In the genomic region with DNA sequence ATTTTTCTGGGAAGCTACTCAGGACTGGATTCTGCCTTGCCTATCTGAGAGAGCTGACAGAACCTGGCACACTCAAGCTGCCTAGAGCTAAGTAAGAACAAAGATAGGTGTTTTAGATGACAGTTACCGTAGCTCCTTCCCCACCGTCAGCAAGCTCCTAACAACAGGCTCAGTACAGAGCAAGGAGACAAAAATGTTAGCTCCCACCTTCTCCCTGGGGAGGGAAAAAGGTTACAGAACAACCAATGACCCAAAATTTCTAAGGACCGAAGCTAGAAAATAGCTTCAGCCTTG, we compare ENCODE assay signal across 16 cellular contexts.
DNase-seq lines count a peak whose midpoint lies in the region; ATAC-seq and TF ChIP-seq lines count a peak whose summit lies in the region.
"Had no signal": no experiment of that assay in that cellular context is flagged by ENCODE, and none has a peak within 500 bp of the region (broad histone marks: within the 10 kb centered on the region; RNA-seq: fewer than 3 reads in every experiment).

No MANE protein-coding gene starts in this region.

- no peak overlapping the region for H3K4me3 ChIP-seq in GM23338
- H3K4me3 ChIP-seq in Karpas-422 (ENCODE audit: low read length): no peak overlapping the region
- H3K4me3 ChIP-seq in endodermal cell (ENCODE audit: low read length): peak overlapping the region; percentile 61
- no peak overlapping the region for H3K4me3 ChIP-seq in neural progenitor cell
- H3K4me3 ChIP-seq in sigmoid colon: no peak overlapping the region
- H3K4me3 ChIP-seq: BLaER1 had no signal

- no peak for TF ChIP-seq EP300 in sigmoid colon (IDR thresholded peaks at IDR 0.05)

- H3K36me3 Mint-ChIP-seq in GM23338 (ENCODE audit: low read depth) (no peaks in the 10 kb centered on the region), endodermal cell (ENCODE audit: low read depth) (peaks cover 12% of the 10 kb centered on the region), neural progenitor cell (no peaks in the 10 kb centered on the region)
- H3K36me3 Mint-ChIP-seq: CD14-positive monocyte; CD4-positive, alpha-beta memory T cell had no signal

- DNase-seq in GM23338 (ENCODE audit: low spot score): no peak
- no peak for DNase-seq in Karpas-422
- DNase-seq in endodermal cell: peak; percentile 51
- DNase-seq in neural progenitor cell (ENCODE audit: low spot score): no peak
- no peak for DNase-seq in sigmoid colon
- no peak for DNase-seq in superior temporal gyrus (ENCODE audit: extremely low spot score)
- DNase-seq: 8988T, DMS153, DMS79, GF-D8, HFFc6 had no signal

- WGBS in endodermal cell (ENCODE audit: insufficient coverage in 1 of 2, insufficient read length in 1 of 2), 2 experiments: 87% methylated on average over 3 of the region's 3 CpGs; no CpG with 5 or more reads in 1 of the 2 experiments
- 91 to 92% methylated on average over 3 of the region's 3 CpGs for WGBS in sigmoid colon, 2 donors

- H3F3A ChIP-seq in GM23338 (replicated peaks; ENCODE audit: low read depth): no peaks in the 10 kb centered on the region
- H3F3A ChIP-seq in neural progenitor cell (ENCODE audit: low read depth): no peaks in the 10 kb centered on the region

- H3K4me1 ChIP-seq in GM23338 (ENCODE audit: insufficient read depth): no peaks in the 10 kb centered on the region
- H3K4me1 ChIP-seq in Karpas-422 (ENCODE audit: low read length): no peaks in the 10 kb centered on the region
- peaks cover 8% of the 10 kb centered on the region for H3K4me1 ChIP-seq in endodermal cell (ENCODE audit: control insufficient read depth, insufficient read depth, low read length)
- no peaks in the 10 kb centered on the region for H3K4me1 ChIP-seq in neural progenitor cell
- H3K4me1 ChIP-seq in sigmoid colon: no peaks in the 10 kb centered on the region
- H3K4me1 ChIP-seq: BLaER1 had no signal

- H3K4me3 Mint-ChIP-seq in GM23338 (no peak overlapping the region), endodermal cell (no peak overlapping the region), neural progenitor cell (no peak overlapping the region)
- H3K4me3 Mint-ChIP-seq: CD14-positive monocyte; CD4-positive, alpha-beta memory T cell; HFFc6 had no signal

- peak overlapping the region; percentile 81 for H2AFZ ChIP-seq in GM23338
- H2AFZ ChIP-seq in Karpas-422 (ENCODE audit: low read length): 0 out of 2 replicates have a peak overlapping the region, but pooled peaks have one; percentile 26
- peak overlapping the region; percentile 82 for H2AFZ ChIP-seq in neural progenitor cell (replicated peaks)

- no peaks in the 10 kb centered on the region for H3K9me2 ChIP-seq in GM23338 (ENCODE audit: insufficient read depth)
- H3K9me2 ChIP-seq in Karpas-422 (replicated peaks; ENCODE audit: insufficient read depth, low read length): no peaks in the 10 kb centered on the region

- no peaks in the 10 kb centered on the region for H3K36me3 ChIP-seq in GM23338 (ENCODE audit: insufficient read depth)
- no peaks in the 10 kb centered on the region for H3K36me3 ChIP-seq in Karpas-422 (ENCODE audit: insufficient read depth, low read length)
- H3K36me3 ChIP-seq in endodermal cell (ENCODE audit: control insufficient read depth, insufficient read depth, low read length): no peaks in the 10 kb centered on the region
- H3K36me3 ChIP-seq in neural progenitor cell: no peaks in the 10 kb centered on the region
- no peaks in the 10 kb centered on the region for H3K36me3 ChIP-seq in sigmoid colon
- H3K36me3 ChIP-seq: BLaER1 had no signal

- H3K4me2 ChIP-seq in GM23338: peak overlapping the region; percentile 5; the same call in 1 of the 2 replicates
- no peak overlapping the region for H3K4me2 ChIP-seq in Karpas-422 (ENCODE audit: low read depth, low read length, poor library complexity, severe bottlenecking)
- H3K4me2 ChIP-seq in neural progenitor cell: no peak overlapping the region
- H3K4me2 ChIP-seq: BLaER1 had no signal

- H4K20me1 ChIP-seq in GM23338 (replicated peaks; ENCODE audit: insufficient read depth): no peaks in the 10 kb centered on the region
- H4K20me1 ChIP-seq in Karpas-422 (ENCODE audit: insufficient read depth, low read depth, low read length): no peaks in the 10 kb centered on the region
- H4K20me1 ChIP-seq in neural progenitor cell (ENCODE audit: low read depth): no peaks in the 10 kb centered on the region
- H4K20me1 ChIP-seq: BLaER1 had no signal

- H3K27me3 ChIP-seq in GM23338 (ENCODE audit: insufficient read depth): no peaks in the 10 kb centered on the region
- H3K27me3 ChIP-seq in Karpas-422 (ENCODE audit: low read length): no peaks in the 10 kb centered on the region
- no peaks in the 10 kb centered on the region for H3K27me3 ChIP-seq in endodermal cell (ENCODE audit: control insufficient read depth, insufficient read depth, low read length, poor library complexity, severe bottlenecking)
- H3K27me3 ChIP-seq in neural progenitor cell: no peaks in the 10 kb centered on the region
- H3K27me3 ChIP-seq in sigmoid colon: no peaks in the 10 kb centered on the region
- H3K27me3 ChIP-seq: BLaER1 had no signal

- H3K27ac Mint-ChIP-seq in GM23338: no peak overlapping the region
- H3K27ac Mint-ChIP-seq in endodermal cell: peak overlapping the region; percentile 88
- no peak overlapping the region for H3K27ac Mint-ChIP-seq in neural progenitor cell
- H3K27ac Mint-ChIP-seq: CD14-positive monocyte; CD4-positive, alpha-beta memory T cell; HFFc6 had no signal

- H3K9me3 ChIP-seq in Karpas-422 (ENCODE audit: low read length) (no peaks in the 10 kb centered on the region; the same call in 1 of the 2 replicates), endodermal cell (ENCODE audit: control insufficient read depth, low read length) (peaks cover 18% of the 10 kb centered on the region), neural progenitor cell (ENCODE audit: low read depth) (no peaks in the 10 kb centered on the region), sigmoid colon (no peaks in the 10 kb centered on the region)
- H3K9me3 ChIP-seq: BLaER1 had no signal

- H3K79me2 ChIP-seq in GM23338 (replicated peaks; ENCODE audit: insufficient read depth): no peaks in the 10 kb centered on the region
- H3K79me2 ChIP-seq in Karpas-422 (ENCODE audit: low read length): no peaks in the 10 kb centered on the region
- no peaks in the 10 kb centered on the region for H3K79me2 ChIP-seq in neural progenitor cell (ENCODE audit: low read depth)

- H3K9me3 Mint-ChIP-seq in GM23338 (no peaks in the 10 kb centered on the region), endodermal cell (peaks cover 9% of the 10 kb centered on the region), neural progenitor cell (no peaks in the 10 kb centered on the region)

- ATAC-seq in GM23338 (peak; percentile 57), GM18907 (IDR thresholded peaks at IDR 0.05; ENCODE audit: unreplicated experiment) (no peak)
- ATAC-seq: HCT116 had no signal

- H3K4me1 Mint-ChIP-seq in GM23338: peaks cover 13% of the 10 kb centered on the region
- peaks cover 29% of the 10 kb centered on the region for H3K4me1 Mint-ChIP-seq in endodermal cell
- no peaks in the 10 kb centered on the region for H3K4me1 Mint-ChIP-seq in neural progenitor cell
- H3K4me1 Mint-ChIP-seq: CD14-positive monocyte; CD4-positive, alpha-beta memory T cell had no signal

- TF ChIP-seq POLR2A in sigmoid colon (IDR thresholded peaks at IDR 0.05): no peak

- H3K27ac ChIP-seq in GM23338 (ENCODE audit: low read depth) (no peak overlapping the region), Karpas-422 (ENCODE audit: low read length) (no peak overlapping the region), endodermal cell (ENCODE audit: low read depth, low read length) (no peak overlapping the region), neural progenitor cell (no peak overlapping the region), sigmoid colon (no peak overlapping the region)
- H3K27ac ChIP-seq: BLaER1 had no signal

- intact Hi-C loops in sigmoid colon (cut with DNase I): no loop called here

- TF ChIP-seq CTCF in GM23338 (conservative IDR thresholded peaks at IDR 0.05; ENCODE audit: low read depth in 2 of 2): no peak
- TF ChIP-seq CTCF in endodermal cell (conservative IDR thresholded peaks at IDR 0.05): no peak
- TF ChIP-seq CTCF in neural progenitor cell (IDR thresholded peaks at IDR 0.05): no peak
- TF ChIP-seq CTCF in sigmoid colon (IDR thresholded peaks at IDR 0.05): no peak

- H3K27me3 Mint-ChIP-seq in GM23338 (ENCODE audit: insufficient read depth, low read depth, poor library complexity): no peaks in the 10 kb centered on the region
- peaks cover 2% of the 10 kb centered on the region for H3K27me3 Mint-ChIP-seq in endodermal cell (ENCODE audit: insufficient read depth)
- H3K27me3 Mint-ChIP-seq in neural progenitor cell (ENCODE audit: insufficient read depth, low read depth): no peaks in the 10 kb centered on the region
- H3K27me3 Mint-ChIP-seq: CD4-positive, alpha-beta memory T cell had no signal

- no peak overlapping the region for H3K9ac ChIP-seq in Karpas-422 (ENCODE audit: low read length)
- no peak overlapping the region for H3K9ac ChIP-seq in endodermal cell (ENCODE audit: extremely low read depth, low read length, poor library complexity, severe bottlenecking)
- no peak overlapping the region for H3K9ac ChIP-seq in neural progenitor cell
- H3K9ac ChIP-seq: BLaER1 had no signal

TF ChIP-seq in GM23338, 12 proteins besides CTCF, POLR2A, EP300 and RAD21 (continues in another document):
- TF ChIP-seq EZH2phosphoT487 (IDR thresholded peaks at IDR 0.05; ENCODE audit: unreplicated experiment) (no peak), EZH2 (IDR thresholded peaks at IDR 0.05; ENCODE audit: low read depth, unreplicated experiment) (no peak)

Comparison
In these comparisons a context has a peak if more than half of its experiments do, and no peak if none do; other contexts are left out.
1. H2AFZ ChIP-seq: peak in every context shown above with its lines; median percentile 82 in neural progenitor cell; 81 in GM23338; 26 in Karpas-422.